ENCODE assay signal across 20 cellular contexts in genomic region chr6:87667032-87667431, GRCh38. TPM values are rescaled to one million over a fixed set of nuclear protein-coding genes. Genes with fewer than 3 reads are reported as not detected.
A peak's percentile ranks its signal among the peaks of the same experiment; 100 is the strongest.
DNase-seq lines count a peak whose midpoint lies in the region; ATAC-seq and TF ChIP-seq lines count a peak whose summit lies in the region.
"Had no signal": no experiment of that assay in that cellular context is flagged by ENCODE, and none has a peak within 500 bp of the region (broad histone marks: within the 10 kb centered on the region; RNA-seq: fewer than 3 reads in every experiment).

No MANE protein-coding gene starts in this region.

- no peaks in the 10 kb centered on the region for H3K9me3 ChIP-seq in H9 (ENCODE audit: control insufficient read depth, low read depth, low read length)
- H3K9me3 ChIP-seq: BLaER1 treated with 17β-estradiol and CSF1 and Interleukin-3, amounts not matched to agents 10 nM and 100 nM had no signal

- peaks cover 89% of the 10 kb centered on the region for H3K36me3 Mint-ChIP-seq in activated T-cell treated with anti-CD3 and anti-CD28 coated beads, Interleukin-2, amount 50 U/mL, for 24 hours (ENCODE audit: low read depth)
- H3K36me3 Mint-ChIP-seq in nephron (ENCODE audit: low read depth) (peaks cover 46% of the 10 kb centered on the region), H9 (ENCODE audit: insufficient read depth in 1 of 3, low read depth in 3 of 3) (peaks cover 5 to 51% (median 34%) of the 10 kb centered on the region in 3 experiments; a peak in 6 of 7 replicates)
- H3K36me3 Mint-ChIP-seq in activated CD8-positive, alpha-beta T cell treated with anti-CD3 and anti-CD28 coated beads for 36 hours (ENCODE audit: low read depth), result peaks cover 35% of the 10 kb centered on the region

- H3K79me1 ChIP-seq in H9 (ENCODE audit: insufficient read depth, low read depth, low read length, poor library complexity, severe bottlenecking), result no peaks in the 10 kb centered on the region

- POLR2A ChIA-PET in activated CD8-positive, alpha-beta T cell treated with anti-CD3 and anti-CD28 coated beads for 36 hours (lab: Charles Lee), result no interaction called here

- H2AFZ ChIP-seq in H9 (ENCODE audit: low read length), result no peak overlapping the region

- no peak overlapping the region for H3K18ac ChIP-seq in H9 (ENCODE audit: insufficient read length, low read depth, low read length)

- no peak overlapping the region for H4K91ac ChIP-seq in H9 (ENCODE audit: insufficient read length, low read depth, low read length)

- H3K27me3 ChIP-seq in H9 (ENCODE audit: insufficient read depth, low read length), result no peaks in the 10 kb centered on the region
- H3K27me3 ChIP-seq: BLaER1 treated with 17β-estradiol and CSF1 and Interleukin-3, amounts not matched to agents 10 nM and 100 nM had no signal

- TF ChIP-seq CTCF in nephron (IDR thresholded peaks at IDR 0.05; ENCODE audit: unreplicated experiment in 3 of 3), result no peak
- TF ChIP-seq CTCF in activated CD8-positive, alpha-beta T cell treated with anti-CD3 and anti-CD28 coated beads for 36 hours (IDR thresholded peaks at IDR 0.05), result no peak
- no peak for TF ChIP-seq CTCF in H9 (conservative IDR thresholded peaks at IDR 0.05)

- no peak overlapping the region for H3K9ac ChIP-seq in H9 (ENCODE audit: extremely low read depth, insufficient read length, low read length)
- H3K9ac ChIP-seq: BLaER1 treated with 17β-estradiol and CSF1 and Interleukin-3, amounts not matched to agents 10 nM and 100 nM had no signal

- no peak for DNase-seq in activated T-cell treated with anti-CD3 and anti-CD28 coated beads, Interleukin-2, amount 50 U/mL, for 24 hours
- DNase-seq in activated T-cell treated with anti-CD3 and anti-CD28 coated beads, Interleukin-2, amount 50 U/mL, for 48 hours, result no peak
- DNase-seq in activated CD8-positive, alpha-beta T cell treated with anti-CD3 and anti-CD28 coated beads for 36 hours, result no peak
- DNase-seq in H9 (no peak), OCI-M1 (lab: John Stamatoyannopoulos, UW) (no peak)
- DNase-seq: 8988T; CD4-positive, alpha-beta memory T cell; Kasumi-1; NCI-H1417; NCI-H187; NCI-H446; NCI-H526; PC-3; RPMI8226; SHP77; SW 1271 had no signal

- no peak overlapping the region for H4K5ac ChIP-seq in H9 (ENCODE audit: insufficient read length, low read depth, low read length)

- H2BK15ac ChIP-seq in H9 (ENCODE audit: low read depth, low read length), result no peak overlapping the region

- no peak overlapping the region for H3K27ac ChIP-seq in H9 (ENCODE audit: insufficient read length, low read depth, low read length)
- H3K27ac ChIP-seq: BLaER1 treated with 17β-estradiol and CSF1 and Interleukin-3, amounts not matched to agents 10 nM and 100 nM had no signal

- no peak overlapping the region for H2BK12ac ChIP-seq in H9 (ENCODE audit: insufficient read length, low read depth, low read length)

- H4K8ac ChIP-seq in H9 (replicated peaks; ENCODE audit: insufficient read length, low read depth, low read length), result no peak overlapping the region

- H2BK120ac ChIP-seq in H9 (ENCODE audit: low read depth, low read length, poor library complexity, severe bottlenecking), result no peak overlapping the region

- no peak overlapping the region for H3K4me3 Mint-ChIP-seq in activated T-cell treated with anti-CD3 and anti-CD28 coated beads, Interleukin-2, amount 50 U/mL, for 24 hours
- no peak overlapping the region for H3K4me3 Mint-ChIP-seq in nephron
- no peak overlapping the region for H3K4me3 Mint-ChIP-seq in activated CD8-positive, alpha-beta T cell treated with anti-CD3 and anti-CD28 coated beads for 36 hours
- H3K4me3 Mint-ChIP-seq in H9, result no peak overlapping the region
- H3K4me3 Mint-ChIP-seq: CD4-positive, alpha-beta memory T cell had no signal

- peaks cover 12% of the 10 kb centered on the region for H3K4me1 Mint-ChIP-seq in activated T-cell treated with anti-CD3 and anti-CD28 coated beads, Interleukin-2, amount 50 U/mL, for 24 hours (ENCODE audit: low read depth)
- H3K4me1 Mint-ChIP-seq in nephron, result peaks cover 24% of the 10 kb centered on the region
- peaks cover 13% of the 10 kb centered on the region for H3K4me1 Mint-ChIP-seq in activated CD8-positive, alpha-beta T cell treated with anti-CD3 and anti-CD28 coated beads for 36 hours (ENCODE audit: low read depth)
- H3K4me1 Mint-ChIP-seq in H9, result peaks cover 13 to 16% of the 10 kb centered on the region in 2 experiments

- no peaks in the 10 kb centered on the region for H3K4me1 ChIP-seq in H9 (ENCODE audit: insufficient read depth, low read length)

- H3K4ac ChIP-seq in H9 (ENCODE audit: low read depth, low read length), result no peak overlapping the region

- H3K9me3 Mint-ChIP-seq in activated T-cell treated with anti-CD3 and anti-CD28 coated beads, Interleukin-2, amount 50 U/mL, for 24 hours, result no peaks in the 10 kb centered on the region
- no peaks in the 10 kb centered on the region for H3K9me3 Mint-ChIP-seq in nephron
- no peaks in the 10 kb centered on the region for H3K9me3 Mint-ChIP-seq in activated CD8-positive, alpha-beta T cell treated with anti-CD3 and anti-CD28 coated beads for 36 hours
- no peaks in the 10 kb centered on the region for H3K9me3 Mint-ChIP-seq in H9
- H3K9me3 Mint-ChIP-seq: CD4-positive, alpha-beta memory T cell had no signal

- H3T11ph ChIP-seq in H9 (ENCODE audit: low read length), result no peak overlapping the region

- no peak overlapping the region for H2BK20ac ChIP-seq in H9 (ENCODE audit: low read depth, low read length, poor library complexity, severe bottlenecking)

- H2BK5ac ChIP-seq in H9 (ENCODE audit: insufficient read length, low read length), result no peak overlapping the region

- H3K23me2 ChIP-seq in H9 (ENCODE audit: insufficient read length, low read depth, low read length, poor library complexity, severe bottlenecking), result no peaks in the 10 kb centered on the region

- peak overlapping the region; percentile 51 for H3K27ac Mint-ChIP-seq in activated T-cell treated with anti-CD3 and anti-CD28 coated beads, Interleukin-2, amount 50 U/mL, for 24 hours
- H3K27ac Mint-ChIP-seq in nephron (peak overlapping the region; percentile 9 to 77 (median 61)), H9 (no peak overlapping the region)
- H3K27ac Mint-ChIP-seq in activated CD8-positive, alpha-beta T cell treated with anti-CD3 and anti-CD28 coated beads for 36 hours, result no peak overlapping the region

- CTCF ChIA-PET in activated CD8-positive, alpha-beta T cell treated with anti-CD3 and anti-CD28 coated beads for 36 hours (lab: Charles Lee), result no interaction called here

- H3K23ac ChIP-seq in H9 (ENCODE audit: insufficient read length, low read depth, low read length), result no peak overlapping the region

- no peaks in the 10 kb centered on the region for H3K27me3 Mint-ChIP-seq in activated T-cell treated with anti-CD3 and anti-CD28 coated beads, Interleukin-2, amount 50 U/mL, for 24 hours
- H3K27me3 Mint-ChIP-seq in nephron (ENCODE audit: low read depth), result no peaks in the 10 kb centered on the region
- H3K27me3 Mint-ChIP-seq in activated CD8-positive, alpha-beta T cell treated with anti-CD3 and anti-CD28 coated beads for 36 hours, result no peaks in the 10 kb centered on the region
- no peaks in the 10 kb centered on the region; the same call in 1 of the 2 replicates for H3K27me3 Mint-ChIP-seq in H9 (ENCODE audit: low read depth)
- H3K27me3 Mint-ChIP-seq: CD4-positive, alpha-beta memory T cell had no signal

- H3K79me2 ChIP-seq in H9 (ENCODE audit: insufficient read depth, low read length), result no peaks in the 10 kb centered on the region

- H3K56ac ChIP-seq in H9 (ENCODE audit: insufficient read length, low read depth, low read length), result no peak overlapping the region

- H3K4me2 ChIP-seq in H9 (ENCODE audit: insufficient read depth, insufficient read length, low read length), result no peak overlapping the region
- H3K4me2 ChIP-seq: BLaER1 treated with 17β-estradiol and CSF1 and Interleukin-3, amounts not matched to agents 10 nM and 100 nM had no signal

- intact Hi-C loops in activated CD8-positive, alpha-beta T cell treated with anti-CD3 and anti-CD28 coated beads for 36 hours (cut with micrococcal nuclease), result no loop called here

- H2AK5ac ChIP-seq in H9 (ENCODE audit: insufficient read length, low read length), result no peak overlapping the region

- no peak overlapping the region for H3K14ac ChIP-seq in H9 (ENCODE audit: insufficient read depth, low read length)

- H4K20me1 ChIP-seq in H9 (ENCODE audit: control insufficient read depth, insufficient read depth, insufficient read length), result no peaks in the 10 kb centered on the region

- ATAC-seq in GM21423 (IDR thresholded peaks at IDR 0.05; ENCODE audit: unreplicated experiment) (peak; percentile 49), HG03159 (IDR thresholded peaks at IDR 0.05; ENCODE audit: unreplicated experiment) (peak; percentile 48)
- no peak for ATAC-seq in activated CD8-positive, alpha-beta T cell treated with anti-CD3 and anti-CD28 coated beads for 36 hours
- ATAC-seq: PC-3 had no signal

RNA-seq across cellular contexts. Expression of gene AKIRIN2, which starts 35.0 kb away (rescaled TPM):
- 10 to 100 TPM; 42.1 to 45.6 TPM for total RNA-seq in activated CD8-positive, alpha-beta T cell treated with anti-CD3 and anti-CD28 coated beads for 36 hours
- total RNA-seq in H9 (2021), result 75.7 and 75.9 TPM in 2 replicates

Comparison
In these comparisons a context has a peak if more than half of its experiments do, and no peak if none do; other contexts are left out.
1. H3K27ac Mint-ChIP-seq: peak in activated T-cell treated with anti-CD3 and anti-CD28 coated beads, Interleukin-2, amount 50 U/mL, for 24 hours (single experiment) and nephron (3 of 3); none in activated CD8-positive, alpha-beta T cell treated with anti-CD3 and anti-CD28 coated beads for 36 hours (single experiment) and H9 (0 of 3).